ENCODE assay signal across 13 cellular contexts in the genomic region with DNA sequence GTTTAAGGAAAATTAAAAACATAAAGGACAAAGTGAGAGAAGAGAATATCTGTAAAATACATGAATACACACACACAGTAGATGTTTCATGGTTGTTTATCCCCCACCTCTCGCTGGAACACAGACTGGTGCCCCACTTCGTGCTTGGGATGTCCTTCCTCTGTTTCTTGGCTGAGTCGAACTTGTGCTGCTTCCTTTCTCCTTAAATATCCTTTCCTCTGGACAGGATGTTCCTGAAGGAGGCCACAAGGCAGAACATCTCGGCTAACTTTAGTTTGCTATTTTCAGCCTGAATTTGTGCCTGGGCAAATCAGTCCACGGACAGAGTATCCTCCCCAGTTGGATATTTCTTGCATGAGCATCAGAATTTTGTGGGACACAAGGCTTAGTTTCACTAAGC. TPM values are rescaled to one million over a fixed set of nuclear protein-coding genes. Genes with fewer than 3 reads are reported as not detected.
DNase-seq lines count a peak whose midpoint lies in the region; ATAC-seq and TF ChIP-seq lines count a peak whose summit lies in the region.
"Had no signal": no experiment of that assay in that cellular context is flagged by ENCODE, and none has a peak within 500 bp of the region (broad histone marks: within the 10 kb centered on the region; RNA-seq: fewer than 3 reads in every experiment).

No MANE protein-coding gene starts in this region.

- no peak overlapping the region for H3K4me3 Mint-ChIP-seq in CD8-positive, alpha-beta T cell
- H3K4me3 Mint-ChIP-seq: CD8-positive, alpha-beta memory T cell; neural progenitor cell had no signal

- no peak overlapping the region for H3K27ac Mint-ChIP-seq in CD8-positive, alpha-beta T cell
- H3K27ac Mint-ChIP-seq: activated naive CD4-positive, alpha-beta T cell treated with anti-CD3 and anti-CD28 coated beads, Interleukin-2, amount 50 U/mL, for 72 hours; neural progenitor cell had no signal

- POLR2A ChIA-PET in CD8-positive, alpha-beta T cell (lab: Charles Lee), result no interaction called here

- H3K36me3 ChIP-seq in ascending aorta, result no peaks in the 10 kb centered on the region
- no peaks in the 10 kb centered on the region for H3K36me3 ChIP-seq in left lung
- H3K36me3 ChIP-seq in thoracic aorta, result no peaks in the 10 kb centered on the region
- no peaks in the 10 kb centered on the region for H3K36me3 ChIP-seq in CD8-positive, alpha-beta T cell (ENCODE audit: insufficient read depth, low read length)
- H3K36me3 ChIP-seq: neural progenitor cell had no signal

- H3K9me3 Mint-ChIP-seq in CD8-positive, alpha-beta T cell, result no peaks in the 10 kb centered on the region
- H3K9me3 Mint-ChIP-seq: activated naive CD4-positive, alpha-beta T cell treated with anti-CD3 and anti-CD28 coated beads, Interleukin-2, amount 50 U/mL, for 72 hours; CD8-positive, alpha-beta memory T cell; neural progenitor cell had no signal

- no peak for TF ChIP-seq CTCF in ascending aorta (IDR thresholded peaks at IDR 0.05)
- no peak for TF ChIP-seq CTCF in left lung (IDR thresholded peaks at IDR 0.05)
- TF ChIP-seq CTCF in thoracic aorta (IDR thresholded peaks at IDR 0.05), result no peak
- TF ChIP-seq CTCF in CD8-positive, alpha-beta T cell (IDR thresholded peaks at IDR 0.05), result no peak

- no peaks in the 10 kb centered on the region for H3K27me3 Mint-ChIP-seq in CD8-positive, alpha-beta T cell (ENCODE audit: low read depth)
- H3K27me3 Mint-ChIP-seq: CD8-positive, alpha-beta memory T cell had no signal

- CTCF ChIA-PET in CD8-positive, alpha-beta T cell (lab: Charles Lee), result interaction anchor here (3.3 kb wide), 1 partner anchor 27 kb away, joined by 12 read pairs; no protein-coding TSS in a partner anchor

- peaks cover 20% of the 10 kb centered on the region for H3K4me1 Mint-ChIP-seq in CD8-positive, alpha-beta T cell (ENCODE audit: low read depth)

- H3K9me3 ChIP-seq in ascending aorta, result no peaks in the 10 kb centered on the region
- no peaks in the 10 kb centered on the region for H3K9me3 ChIP-seq in left lung
- no peaks in the 10 kb centered on the region for H3K9me3 ChIP-seq in thoracic aorta
- H3K9me3 ChIP-seq in CD8-positive, alpha-beta T cell (ENCODE audit: low read length), result no peaks in the 10 kb centered on the region

- peaks cover 0 to 5% of the 10 kb centered on the region in 2 donors for H3K4me1 ChIP-seq in ascending aorta
- H3K4me1 ChIP-seq in left lung, result peaks cover 0 to 27% of the 10 kb centered on the region in 2 donors
- peaks cover 10 to 30% of the 10 kb centered on the region in 2 donors for H3K4me1 ChIP-seq in thoracic aorta (ENCODE audit: control insufficient read depth in 1 of 2, low read depth in 2 of 2)
- H3K4me1 ChIP-seq in CD8-positive, alpha-beta T cell (ENCODE audit: insufficient read depth, low read length), result peaks cover 20% of the 10 kb centered on the region
- H3K4me1 ChIP-seq: neural progenitor cell had no signal

- peak; percentile 36 for TF ChIP-seq POLR2A in GM18505 (IDR thresholded peaks at IDR 0.05; ENCODE audit: borderline replicate concordance, extremely low read depth, insufficient read depth, insufficient read length)

- DNase-seq in ascending aorta (ENCODE audit: low spot score in 2 of 2) (no peak), left lung (no peak), thoracic aorta (ENCODE audit: low spot score) (no peak), EL (no peak), germinal center (ENCODE audit: low spot score) (no peak)
- DNase-seq in activated T-cell treated with anti-CD3 and anti-CD28 coated beads, Interleukin-2, amount 50 U/mL, for 48 hours, result no peak
- no peak for DNase-seq in CD8-positive, alpha-beta T cell
- DNase-seq: CD8-positive, alpha-beta memory T cell; cortex of kidney; T-helper 9 cell had no signal

- H3K27ac ChIP-seq in ascending aorta, result peak overlapping the region; percentile 12 to 27
- H3K27ac ChIP-seq in left lung, result peak overlapping the region; percentile 48 to 57
- H3K27ac ChIP-seq in thoracic aorta, result peak overlapping the region; percentile 24 to 52
- H3K27ac ChIP-seq in CD8-positive, alpha-beta T cell (ENCODE audit: low read depth, low read length), result no peak overlapping the region
- H3K27ac ChIP-seq: neural progenitor cell had no signal

- intact Hi-C loops in ascending aorta (cut with DNase I) (loop anchor here (5.0 kb wide), 1 partner anchor 41 kb away; no protein-coding TSS in a partner anchor), left lung (cut with DNase I) (loop anchor here in 1 of 2 donors (10.0 kb wide), 1 partner anchor 224 kb away; no protein-coding TSS in a partner anchor)
- intact Hi-C loops in CD8-positive, alpha-beta T cell (cut with DNase I, micrococcal nuclease), result loop anchor here in 1 of 2 experiments (10.0 kb wide), 1 partner anchor 204 kb away; no protein-coding TSS in a partner anchor

- no peaks in the 10 kb centered on the region for H3K36me3 Mint-ChIP-seq in CD8-positive, alpha-beta T cell
- H3K36me3 Mint-ChIP-seq: neural progenitor cell had no signal

- H3K27me3 ChIP-seq in ascending aorta (no peaks in the 10 kb centered on the region), left lung (no peaks in the 10 kb centered on the region), thoracic aorta (replicated peaks; ENCODE audit: insufficient read depth) (no peaks in the 10 kb centered on the region)
- H3K27me3 ChIP-seq in CD8-positive, alpha-beta T cell (ENCODE audit: insufficient read depth, low read length), result no peaks in the 10 kb centered on the region
- H3K27me3 ChIP-seq: neural progenitor cell had no signal

- H3K4me3 ChIP-seq in ascending aorta (no peak overlapping the region), left lung (no peak overlapping the region), thoracic aorta (peak overlapping the region; percentile 39)
- H3K4me3 ChIP-seq in CD8-positive, alpha-beta T cell (ENCODE audit: low read depth, low read length), result no peak overlapping the region
- H3K4me3 ChIP-seq: neural progenitor cell had no signal

- ATAC-seq in GM18505 (IDR thresholded peaks at IDR 0.05; ENCODE audit: unreplicated experiment) (no peak), left lung (no peak), thoracic aorta (ENCODE audit: insufficient number of reproducible peaks, low FRiP score, low read depth) (no peak)
- no peak for ATAC-seq in CD8-positive, alpha-beta T cell
- ATAC-seq: activated naive CD4-positive, alpha-beta T cell treated with anti-CD3 and anti-CD28 coated beads, Interleukin-2, amount 50 U/mL, for 72 hours had no signal

RNA-seq across cellular contexts. Expression of gene ZMYND8, which starts 54.7 kb away (rescaled TPM):
- 23.2 TPM for total RNA-seq in ascending aorta
- total RNA-seq in left lung, result 10 to 100 TPM; 38.9 to 39.8 TPM
- 10 to 100 TPM; 17.9 to 27.2 TPM for total RNA-seq in thoracic aorta
- 10 to 100 TPM; 23.2 to 27.0 TPM for total RNA-seq in CD8-positive, alpha-beta T cell
